17 cellular contexts compared by ENCODE assay signal in the genomic region with DNA sequence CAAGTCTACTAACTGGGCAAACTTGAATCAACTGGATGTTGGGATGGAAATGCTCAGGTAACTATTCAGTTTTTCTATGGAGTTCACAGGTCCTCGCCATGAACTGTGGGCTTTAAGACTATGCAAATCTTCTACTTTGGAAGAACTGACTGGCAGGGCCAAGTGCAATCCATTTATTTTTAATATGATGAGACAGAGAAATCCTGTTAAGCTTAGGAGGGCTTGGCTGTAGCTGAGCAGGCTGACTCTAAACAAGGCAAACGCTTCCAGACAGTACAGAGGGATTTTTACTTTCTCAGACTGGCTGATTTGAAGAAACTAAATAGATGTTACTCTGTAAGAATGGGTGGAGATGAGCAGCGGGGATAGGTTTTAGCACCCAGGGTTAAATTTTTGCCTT.
A peak's percentile ranks its signal among the peaks of the same experiment; 100 is the strongest.
DNase-seq lines count a peak whose midpoint lies in the region; ATAC-seq and TF ChIP-seq lines count a peak whose summit lies in the region.
"Had no signal": no experiment of that assay in that cellular context is flagged by ENCODE, and none has a peak within 500 bp of the region (broad histone marks: within the 10 kb centered on the region; RNA-seq: fewer than 3 reads in every experiment).

No MANE protein-coding gene starts in this region.

- no peaks in the 10 kb centered on the region for H3K27me3 ChIP-seq in SJCRH30
- H3K27me3 ChIP-seq in mesenchymal stem cell (ENCODE audit: control insufficient read depth in 1 of 2, insufficient read depth in 1 of 2, low read length in 2 of 2) = no peaks in the 10 kb centered on the region
- no peaks in the 10 kb centered on the region for H3K27me3 ChIP-seq in skeletal muscle tissue (ENCODE audit: control insufficient read depth in 3 of 3, insufficient read depth in 3 of 3, low read length in 3 of 3)

- no TSS peak for BruUV-seq in Calu3 (replicated peaks; lab: Mats Ljungman, UMichigan)

- H3K27me3 Mint-ChIP-seq in Calu3 (ENCODE audit: unreplicated experiment) = peaks cover 20% of the 10 kb centered on the region

- H3K27ac Mint-ChIP-seq in Calu3 (ENCODE audit: unreplicated experiment) = peak overlapping the region; percentile 78
- H3K27ac Mint-ChIP-seq: B cell had no signal

- TF ChIP-seq POLR2A in GM18505 (IDR thresholded peaks at IDR 0.05; ENCODE audit: borderline replicate concordance, extremely low read depth, insufficient read depth, insufficient read length) = no peak

- no peaks in the 10 kb centered on the region for H3K9me3 ChIP-seq in SJCRH30 (replicated peaks)
- H3K9me3 ChIP-seq in mesenchymal stem cell (ENCODE audit: control insufficient read depth, low read length) = no peaks in the 10 kb centered on the region
- no peaks in the 10 kb centered on the region for H3K9me3 ChIP-seq in skeletal muscle tissue (ENCODE audit: control insufficient read depth in 3 of 3, low read length in 3 of 3)

- no peak overlapping the region for H3K4ac ChIP-seq in mesenchymal stem cell (ENCODE audit: low read depth in 1 of 2, low read length in 2 of 2)

- no peak overlapping the region for H2BK15ac ChIP-seq in mesenchymal stem cell (ENCODE audit: low read depth, poor library complexity, severe bottlenecking)

- TF ChIP-seq CTCF in Calu3 (IDR thresholded peaks at IDR 0.05; ENCODE audit: unreplicated experiment) = no peak

- no peak overlapping the region for H4K91ac ChIP-seq in mesenchymal stem cell (ENCODE audit: low read length)

- no peak overlapping the region for H2AFZ ChIP-seq in mesenchymal stem cell (ENCODE audit: low read depth, low read length)

- H3K9me3 Mint-ChIP-seq in Calu3 (ENCODE audit: low read depth, unreplicated experiment) = no peaks in the 10 kb centered on the region

- no peak overlapping the region for H3K23ac ChIP-seq in mesenchymal stem cell (ENCODE audit: low read length in 2 of 2)

- no peak overlapping the region for H4K8ac ChIP-seq in mesenchymal stem cell (ENCODE audit: low read length)

- peak overlapping the region; percentile 35 for H3K27ac ChIP-seq in SJCRH30
- H3K27ac ChIP-seq in mesenchymal stem cell (ENCODE audit: low read length, poor library complexity, severe bottlenecking) = no peak overlapping the region
- H3K27ac ChIP-seq in skeletal muscle tissue (ENCODE audit: low read depth, low read length) = peak overlapping the region; percentile 71
- H3K27ac ChIP-seq: HL-60 had no signal

- H2BK5ac ChIP-seq in mesenchymal stem cell (ENCODE audit: low read depth, low read length, poor library complexity, severe bottlenecking) = no peak overlapping the region

- H3K36me3 Mint-ChIP-seq in Calu3 (ENCODE audit: insufficient read depth, unreplicated experiment) = peaks cover 4% of the 10 kb centered on the region
- H3K36me3 Mint-ChIP-seq: CD14-positive monocyte had no signal

- H3K4me3 Mint-ChIP-seq in Calu3 (ENCODE audit: low read depth, unreplicated experiment) = no peak overlapping the region
- H3K4me3 Mint-ChIP-seq: B cell, CD14-positive monocyte had no signal

- H2BK12ac ChIP-seq in mesenchymal stem cell (ENCODE audit: low read length in 2 of 2) = no peak overlapping the region

- H3K9ac ChIP-seq in mesenchymal stem cell (ENCODE audit: low read length) (peak overlapping the region; percentile 70), skeletal muscle tissue (ENCODE audit: low read depth in 1 of 3, low read length in 3 of 3) (peak overlapping the region in 1 of 3 donors; percentile 10)

- H2AK5ac ChIP-seq in mesenchymal stem cell (ENCODE audit: low read length, severe bottlenecking) = no peak overlapping the region

- H3K36me3 ChIP-seq in SJCRH30 = no peaks in the 10 kb centered on the region
- H3K36me3 ChIP-seq in mesenchymal stem cell (ENCODE audit: control insufficient read depth in 1 of 2, insufficient read depth in 2 of 2, low read depth in 1 of 2, low read length in 2 of 2) = no peaks in the 10 kb centered on the region
- peaks cover 0 to 3% (median 0%) of the 10 kb centered on the region in 3 donors for H3K36me3 ChIP-seq in skeletal muscle tissue (ENCODE audit: control insufficient read depth in 3 of 3, insufficient read depth in 3 of 3, low read length in 3 of 3)

- CTCF ChIA-PET in Calu3 (lab: Charles Lee) = interaction anchor here (0.8 kb wide), 1 partner anchor 192 kb away, joined by 4 read pairs; no protein-coding TSS in a partner anchor

- H3K4me1 Mint-ChIP-seq in Calu3 (ENCODE audit: low read depth, unreplicated experiment) = peaks cover 5% of the 10 kb centered on the region
- H3K4me1 Mint-ChIP-seq: B cell, CD14-positive monocyte had no signal

- no peak overlapping the region for H3K18ac ChIP-seq in mesenchymal stem cell (ENCODE audit: low read depth in 1 of 2, low read length in 2 of 2)

- no peak overlapping the region for H3K4me2 ChIP-seq in mesenchymal stem cell (ENCODE audit: low read length, poor library complexity, severe bottlenecking)

- intact Hi-C loops in Calu3 (cut with micrococcal nuclease; ENCODE audit: unreplicated experiment) = no loop called here

- no peak overlapping the region for H3K14ac ChIP-seq in mesenchymal stem cell (ENCODE audit: low read length in 2 of 2)

- DNase-seq in Calu3 (no peak), SJCRH30 (no peak), mesenchymal stem cell (no peak)
- DNase-seq in stimulated activated CD8-positive, alpha-beta memory T cell treated with anti-CD3 and anti-CD28 coated beads, Interleukin-4, amount 100 ng/mL, for 48 hours = no peak
- DNase-seq: DMS79 treated with DMSO at 0.1 percent for 48 hours; KBM-7; NCI-H1092 treated with DMSO at 0.1 percent for 48 hours; NCI-H1436 treated with DMSO at 0.1 percent for 48 hours; NCI-H1930; NK-92 treated with Interleukin-12 subunit alpha and Interleukin-12 subunit beta, amount 100 ng/mL, for 24 hours; SIG-M5 had no signal

- ATAC-seq in GM21390 (IDR thresholded peaks at IDR 0.05; ENCODE audit: unreplicated experiment) (no peak), GM18505 (IDR thresholded peaks at IDR 0.05; ENCODE audit: unreplicated experiment) (no peak)

- H3K4me3 ChIP-seq in SJCRH30 (no peak overlapping the region), mesenchymal stem cell (ENCODE audit: insufficient read depth in 1 of 2, low read depth in 1 of 2, low read length in 2 of 2) (no peak overlapping the region), skeletal muscle tissue (ENCODE audit: low read length in 3 of 3) (no peak overlapping the region)

- peak overlapping the region; percentile 15 for H2BK120ac ChIP-seq in mesenchymal stem cell (ENCODE audit: low read depth, low read length)

- no peaks in the 10 kb centered on the region for H3K79me1 ChIP-seq in mesenchymal stem cell (replicated peaks; ENCODE audit: low read length, poor library complexity, severe bottlenecking)

- WGBS in mesenchymal stem cell = 96% methylated on average over 2 of the region's 3 CpGs

- H3K4me1 ChIP-seq in SJCRH30 (peaks cover 37% of the 10 kb centered on the region), mesenchymal stem cell (ENCODE audit: control insufficient read depth, insufficient read depth, low read depth, low read length) (no peaks in the 10 kb centered on the region), skeletal muscle tissue (ENCODE audit: control insufficient read depth in 3 of 3, insufficient read depth in 3 of 3, low read length in 3 of 3) (peaks cover 16 to 23% (median 17%) of the 10 kb centered on the region in 3 donors)
